ENCODE assay signal across 27 cellular contexts in the genomic region with DNA sequence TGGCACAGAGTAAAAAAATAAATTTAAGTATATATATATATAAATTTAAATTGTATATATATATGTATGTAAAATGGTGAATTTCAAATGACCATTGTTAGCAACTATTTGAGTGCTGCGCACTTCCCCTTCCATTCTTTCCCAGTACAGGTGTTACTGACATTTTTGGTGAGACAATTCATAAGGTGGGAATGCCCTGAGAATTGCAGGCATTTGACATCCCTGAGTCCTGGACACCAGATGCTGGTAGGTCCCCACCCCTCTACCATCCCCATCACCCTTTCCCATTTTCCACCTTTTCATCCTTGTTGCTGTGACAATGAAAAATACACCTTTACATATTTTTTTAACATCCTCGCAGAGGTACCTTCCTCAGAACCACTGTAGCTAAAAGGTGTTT.
"Had no signal": no experiment of that assay in that cellular context is flagged by ENCODE, and none has a peak within 500 bp of the region (broad histone marks: within the 10 kb centered on the region; RNA-seq: fewer than 3 reads in every experiment).

No MANE protein-coding gene starts in this region.

- H3K4me1 ChIP-seq: testis, transverse colon, uterus had no signal

- DNase-seq: stimulated activated CD4-positive, alpha-beta T cell treated with anti-CD3 and anti-CD28 coated beads, Interleukin-2, amount 100 ng/mL, for 48 hours; stimulated activated CD4-positive, alpha-beta T cell treated with anti-CD3 and anti-CD28 coated beads, Interleukin-4, amount 100 ng/mL, for 1 hour; stimulated activated CD4-positive, alpha-beta T cell treated with anti-CD3 and anti-CD28 coated beads, Interleukin-4, amount 100 ng/mL, for 24 hours; stimulated activated CD4-positive, alpha-beta T cell treated with anti-CD3 and anti-CD28 coated beads, Interleukin-4, amount 100 ng/mL, for 4 hours; stimulated activated CD8-positive, alpha-beta memory T cell treated with anti-CD3 and anti-CD28 coated beads, Interleukin-4, amount 100 ng/mL, for 48 hours; stimulated activated naive B cell treated with anti-CD40 and anti-IgM and Interleukin-4, amounts not matched to agents 10 μg/mL and 1 μg/mL and 100 μg/mL, for 72 hours; stimulated activated naive CD4-positive, alpha-beta T cell; stimulated activated naive CD4-positive, alpha-beta T cell treated with Interleukin-2 at 50 U/mL for 16 hours; stimulated activated naive CD8-positive, alpha-beta T cell treated with anti-CD3 and anti-CD28 coated beads, Interleukin-15, amount 100 ng/mL, for 72 hours; stimulated activated naive CD8-positive, alpha-beta T cell treated with anti-CD3 and anti-CD28 coated beads, Interleukin-15, Interleukin-2, amounts not matched to agents 100 U/mL and 50 U/mL, for 24 hours; stomach; substantia nigra; testis; thyroid gland; tibial artery; transverse colon; upper lobe of left lung; upper lobe of right lung; uterus had no signal

- H3K4me3 Mint-ChIP-seq: stimulated activated effector memory CD8-positive, alpha-beta T cell treated with anti-CD3 and anti-CD28 coated beads, Interleukin-12 subunit alpha, Interleukin-12 subunit beta, amount 100 ng/mL, for 72 hours; stimulated activated memory B cell treated with anti-CD40 and anti-IgM and Interleukin-4, amounts not matched to agents 10 μg/mL and 1 μg/mL and 100 μg/mL, for 72 hours; stimulated activated naive B cell treated with anti-CD40 and anti-IgM and Interleukin-4, amounts not matched to agents 10 μg/mL and 1 μg/mL and 100 μg/mL, for 72 hours; stimulated activated naive CD8-positive, alpha-beta T cell treated with anti-CD3 and anti-CD28 coated beads, Interleukin-15, amount 100 ng/mL, for 72 hours; stimulated activated naive CD8-positive, alpha-beta T cell treated with anti-CD3 and anti-CD28 coated beads, Interleukin-15, Interleukin-2, amounts not matched to agents 100 ng/mL and 50 ng/mL, for 24 hours; type B pancreatic cell had no signal

- H3K36me3 ChIP-seq: stomach, suprapubic skin, thoracic aorta, thyroid gland, tibial artery, tibial nerve, transverse colon, upper lobe of left lung, upper lobe of right lung, uterus, vagina had no signal

- H3K36me3 Mint-ChIP-seq: stimulated activated effector memory CD8-positive, alpha-beta T cell treated with anti-CD3 and anti-CD28 coated beads, Interleukin-12 subunit alpha, Interleukin-12 subunit beta, amount 100 ng/mL, for 72 hours; type B pancreatic cell had no signal

- H3K27me3 Mint-ChIP-seq: stimulated activated memory B cell treated with anti-CD40 and anti-IgM and Interleukin-4, amounts not matched to agents 10 μg/mL and 1 μg/mL and 100 μg/mL, for 72 hours; stimulated activated naive B cell treated with anti-CD40 and anti-IgM and Interleukin-4, amounts not matched to agents 10 μg/mL and 1 μg/mL and 100 μg/mL, for 72 hours had no signal

- H3K4me3 ChIP-seq: stomach, suprapubic skin, testis, thoracic aorta, thyroid gland, tibial artery, tibial nerve, transverse colon, upper lobe of left lung, upper lobe of right lung, uterus, vagina had no signal

- H3K9me3 Mint-ChIP-seq: stimulated activated effector memory CD8-positive, alpha-beta T cell treated with anti-CD3 and anti-CD28 coated beads, Interleukin-12 subunit alpha, Interleukin-12 subunit beta, amount 100 ng/mL, for 72 hours; stimulated activated memory B cell treated with anti-CD40 and anti-IgM and Interleukin-4, amounts not matched to agents 10 μg/mL and 1 μg/mL and 100 μg/mL, for 72 hours; stimulated activated naive CD8-positive, alpha-beta T cell treated with anti-CD3 and anti-CD28 coated beads, Interleukin-15, amount 100 ng/mL, for 72 hours; stimulated activated naive CD8-positive, alpha-beta T cell treated with anti-CD3 and anti-CD28 coated beads, Interleukin-15, Interleukin-2, amounts not matched to agents 100 ng/mL and 50 ng/mL, for 24 hours had no signal

- ATAC-seq: stimulated activated effector memory CD8-positive, alpha-beta T cell treated with anti-CD3 and anti-CD28 coated beads, Interleukin-12 subunit alpha, Interleukin-12 subunit beta, amount 100 ng/mL, for 72 hours; stimulated activated memory B cell treated with anti-CD40 and anti-IgM and Interleukin-4, amounts not matched to agents 10 μg/mL and 1 μg/mL and 100 μg/mL, for 72 hours; stimulated activated naive B cell treated with anti-CD40 and anti-IgM and Interleukin-4, amounts not matched to agents 10 μg/mL and 1 μg/mL and 100 μg/mL, for 72 hours; stimulated activated naive CD8-positive, alpha-beta T cell treated with anti-CD3 and anti-CD28 coated beads, Interleukin-15, amount 100 ng/mL, for 72 hours; stimulated activated naive CD8-positive, alpha-beta T cell treated with anti-CD3 and anti-CD28 coated beads, Interleukin-15, Interleukin-2, amounts not matched to agents 100 U/mL and 50 U/mL, for 24 hours; upper lobe of right lung had no signal

- H3K27ac Mint-ChIP-seq: stimulated activated effector memory CD8-positive, alpha-beta T cell treated with anti-CD3 and anti-CD28 coated beads, Interleukin-12 subunit alpha, Interleukin-12 subunit beta, amount 100 ng/mL, for 72 hours; stimulated activated memory B cell treated with anti-CD40 and anti-IgM and Interleukin-4, amounts not matched to agents 10 μg/mL and 1 μg/mL and 100 μg/mL, for 72 hours; stimulated activated naive B cell treated with anti-CD40 and anti-IgM and Interleukin-4, amounts not matched to agents 10 μg/mL and 1 μg/mL and 100 μg/mL, for 72 hours; stimulated activated naive CD8-positive, alpha-beta T cell treated with anti-CD3 and anti-CD28 coated beads, Interleukin-15, amount 100 ng/mL, for 72 hours; stimulated activated naive CD8-positive, alpha-beta T cell treated with anti-CD3 and anti-CD28 coated beads, Interleukin-15, Interleukin-2, amounts not matched to agents 100 ng/mL and 50 ng/mL, for 24 hours; type B pancreatic cell had no signal

- H3K27me3 ChIP-seq: suprapubic skin, testis, thyroid gland, tibial nerve, transverse colon, upper lobe of left lung, uterus, vagina had no signal

- H3K27ac ChIP-seq: stomach, suprapubic skin, testis, thoracic aorta, thyroid gland, tibial artery, tibial nerve, transverse colon, upper lobe of left lung, upper lobe of right lung, uterus, vagina had no signal

- H3K9me3 ChIP-seq: stomach, suprapubic skin, testis, thoracic aorta, thyroid gland, tibial artery, tibial nerve, transverse colon, upper lobe of left lung, upper lobe of right lung, uterus, vagina had no signal
